In genomic region chr19:18279516-18280246, GRCh38 we compare ENCODE assay signal across 2 cellular contexts.
A peak's percentile ranks its signal among the peaks of the same experiment; 100 is the strongest.
TF ChIP-seq lines count a peak whose summit lies in the region.

No MANE protein-coding gene starts in this region.

TF ChIP-seq in HEK293, 187 proteins besides CTCF, POLR2A, EP300 and RAD21 (continues in another document):
- TF ChIP-seq ZIC2 (tag by site-specific recombination; IDR thresholded peaks at IDR 0.05) (peak; percentile 38; the same call in 1 of the 2 replicates), IKZF3 (tag by site-specific recombination; IDR thresholded peaks at IDR 0.05) (peak; percentile 74), ZNF548 (tag by site-specific recombination; IDR thresholded peaks at IDR 0.05) (no peak), ZNF133 (tag by site-specific recombination; IDR thresholded peaks at IDR 0.05) (no peak), ZNF777 (tag by site-specific recombination; IDR thresholded peaks at IDR 0.05; ENCODE audit: borderline replicate concordance) (no peak), ZNF19 (tag by site-specific recombination; IDR thresholded peaks at IDR 0.05; ENCODE audit: low read depth) (no peak), SP2 (tag by site-specific recombination; IDR thresholded peaks at IDR 0.05) (peak; percentile 88), ZNF449 (tag by site-specific recombination; IDR thresholded peaks at IDR 0.05) (no peak), ZNF639 (tag by site-specific recombination; IDR thresholded peaks at IDR 0.05) (peak; percentile 63; the same call in 1 of the 2 replicates), ZFP69B (tag by site-specific recombination; IDR thresholded peaks at IDR 0.05) (0 out of 2 replicates have a peak, but pooled peaks have one; percentile 34), ZNF248 (tag by site-specific recombination; IDR thresholded peaks at IDR 0.05) (no peak), ZNF692 (tag by site-specific recombination; IDR thresholded peaks at IDR 0.05) (0 out of 2 replicates have a peak, but pooled peaks have one; percentile 41), ZBTB8A (tag by site-specific recombination; IDR thresholded peaks at IDR 0.05) (peak; percentile 73), KLF10 (tag by site-specific recombination; IDR thresholded peaks at IDR 0.05) (peak; percentile 46; the same call in 1 of the 2 replicates), ZXDB (tag by site-specific recombination; IDR thresholded peaks at IDR 0.05) (peak; percentile 68), HOXD13 (CRISPR knock-in tag; IDR thresholded peaks at IDR 0.05; ENCODE audit: borderline replicate concordance) (no peak), SP3 (tag by site-specific recombination; IDR thresholded peaks at IDR 0.05) (peak; percentile 92), ZNF645 (tag by site-specific recombination; IDR thresholded peaks at IDR 0.05) (peak; percentile 99), ZNF140 (tag by site-specific recombination; IDR thresholded peaks at IDR 0.05) (no peak), ZNF654 (tag by site-specific recombination; IDR thresholded peaks at IDR 0.05; ENCODE audit: low read depth) (peak; percentile 49), AEBP2 (tag by site-specific recombination; IDR thresholded peaks at IDR 0.05; ENCODE audit: borderline replicate concordance) (0 out of 2 replicates have a peak, but pooled peaks have one; percentile 5), ZNF335 (tag by site-specific recombination; conservative IDR thresholded peaks at IDR 0.05) (peak; percentile 46; the same call in 1 of the 2 replicates), KLF9 (tag by site-specific recombination; IDR thresholded peaks at IDR 0.05; ENCODE audit: low read depth) (peak; percentile 70), ZNF473 (tag by site-specific recombination; IDR thresholded peaks at IDR 0.05) (no peak), ZNF341 (tag by site-specific recombination; IDR thresholded peaks at IDR 0.05; ENCODE audit: low read depth) (peak; percentile 82)

TF ChIP-seq in K562, 482 proteins besides CTCF, POLR2A, EP300 and RAD21 (continues in another document):
- 0 out of 2 replicates have a peak, but pooled peaks have one; percentile 79 for TF ChIP-seq DNMT1 (IDR thresholded peaks at IDR 0.05)
- no peak for TF ChIP-seq PYGO2 (tag; IDR thresholded peaks at IDR 0.05)
- no peak; the same call in 1 of the 2 replicates for TF ChIP-seq ARID4B (CRISPR knock-in tag; IDR thresholded peaks at IDR 0.05)
- TF ChIP-seq MAZ (CRISPR knock-in tag; conservative IDR thresholded peaks at IDR 0.05 in 1 of 2, IDR thresholded peaks at IDR 0.05 in 1 of 2), result peak; percentile 88 to 92
- TF ChIP-seq POLR2AphosphoS2 (IDR thresholded peaks at IDR 0.05; ENCODE audit: low read length), result peak; percentile 96; the same call in 1 of the 2 replicates
- peak; percentile 50; the same call in 1 of the 2 replicates for TF ChIP-seq TOE1 (IDR thresholded peaks at IDR 0.05; ENCODE audit: borderline replicate concordance)
- peak; percentile 79; the same call in 1 of the 2 replicates for TF ChIP-seq TOE1 (CRISPR knock-in tag; IDR thresholded peaks at IDR 0.05; ENCODE audit: borderline replicate concordance, low read depth)
- no peak for TF ChIP-seq ZBTB8A (IDR thresholded peaks at IDR 0.05; ENCODE audit: partially characterized antibody)
- TF ChIP-seq BMI1 (IDR thresholded peaks at IDR 0.05; ENCODE audit: low read length), result no peak
- TF ChIP-seq STAT5A (IDR thresholded peaks at IDR 0.05; ENCODE audit: borderline replicate concordance, low read length), result no peak
- peak; percentile 60 for TF ChIP-seq BRD4 (IDR thresholded peaks at IDR 0.05)
- peak; percentile 47; the same call in 1 of the 2 replicates for TF ChIP-seq FOXM1 (IDR thresholded peaks at IDR 0.05; ENCODE audit: low read depth)
- no peak for TF ChIP-seq FOXM1 (CRISPR knock-in tag; IDR thresholded peaks at IDR 0.05; ENCODE audit: low read depth)
- no peak for TF ChIP-seq FOXA3 (CRISPR knock-in tag; conservative IDR thresholded peaks at IDR 0.05 in 1 of 2, IDR thresholded peaks at IDR 0.05 in 1 of 2)
- no peak for TF ChIP-seq SNRNP70 (optimal IDR thresholded peaks at IDR 0.05; ENCODE audit: low read depth, low read length)
- TF ChIP-seq BRD9 (IDR thresholded peaks at IDR 0.05; ENCODE audit: low read depth, partially characterized antibody), result no peak
- TF ChIP-seq ZNF263 (CRISPR knock-in tag; IDR thresholded peaks at IDR 0.05; ENCODE audit: borderline replicate concordance), result no peak
- no peak for TF ChIP-seq ZNF778 (CRISPR knock-in tag; IDR thresholded peaks at IDR 0.05)
- no peak for TF ChIP-seq CREB3L1 (IDR thresholded peaks at IDR 0.05; ENCODE audit: borderline replicate concordance, low read depth)
- TF ChIP-seq ZNF449 (CRISPR knock-in tag; IDR thresholded peaks at IDR 0.05), result no peak
- TF ChIP-seq E2F6 (IDR thresholded peaks at IDR 0.05; ENCODE audit: borderline replicate concordance in 1 of 2, extremely low read depth in 1 of 2, insufficient read depth in 1 of 2, insufficient read length in 1 of 2, low read depth in 1 of 2, low read length in 1 of 2, poor library complexity in 1 of 2, severe bottlenecking in 1 of 2), result peak in 1 of 2 experiments; percentile 32
- no peak for TF ChIP-seq BCL6 (CRISPR knock-in tag; IDR thresholded peaks at IDR 0.05)
- peak; percentile 26 for TF ChIP-seq LEF1 (IDR thresholded peaks at IDR 0.05)
- peak; percentile 83 for TF ChIP-seq RBM39 (optimal IDR thresholded peaks at IDR 0.05; ENCODE audit: low read depth, low read length)
- TF ChIP-seq HINFP (tag; conservative IDR thresholded peaks at IDR 0.05; ENCODE audit: low read depth), result no peak
- TF ChIP-seq ZNF785 (CRISPR knock-in tag; IDR thresholded peaks at IDR 0.05), result no peak
- TF ChIP-seq TCF7 (IDR thresholded peaks at IDR 0.05; ENCODE audit: borderline replicate concordance), result no peak
- TF ChIP-seq THRA (IDR thresholded peaks at IDR 0.05), result no peak
- no peak for TF ChIP-seq CGGBP1 (CRISPR knock-in tag; IDR thresholded peaks at IDR 0.05)
